ENCODE assay signal across 20 cellular contexts in genomic region chr20:64210661-64211369, GRCh38. TPM values are rescaled to one million over a fixed set of nuclear protein-coding genes. Genes with fewer than 3 reads are reported as not detected.
"Had no signal": no experiment of that assay in that cellular context is flagged by ENCODE, and none has a peak within 500 bp of the region (broad histone marks: within the 10 kb centered on the region; RNA-seq: fewer than 3 reads in every experiment).

No MANE protein-coding gene starts in this region.

- H3K36me3 ChIP-seq: esophagus squamous epithelium, heart left ventricle, sigmoid colon had no signal

- DNase-seq: activated CD4-positive, alpha-beta memory T cell treated with anti-CD3 and anti-CD28 coated beads, Interleukin-2, amount 10 ng/mL, durations not matched to agents 7 days and 5 days; activated CD4-positive, alpha-beta T cell treated with anti-CD3 and anti-CD28 coated beads, Interleukin-2, amount 10 ng/mL, durations not matched to agents 24 days and 14 days; activated gamma-delta T cell treated with Interleukin-2 at 50 U/mL for 16 hours; effector memory CD4-positive, alpha-beta T cell; esophagus squamous epithelium; heart left ventricle; left ventricle myocardium superior; midbrain; sigmoid colon; stimulated activated CD4-positive, alpha-beta T cell treated with anti-CD3 and anti-CD28 coated beads, Interleukin-2, amount 100 ng/mL, for 48 hours; stimulated activated CD8-positive, alpha-beta memory T cell treated with anti-CD3 and anti-CD28 coated beads, Interleukin-4, amount 100 ng/mL, for 48 hours; stimulated activated naive CD4-positive, alpha-beta T cell; T1000; testis had no signal

- H3K4me3 ChIP-seq: esophagus squamous epithelium, heart left ventricle, sigmoid colon, testis had no signal

- H3K27me3 ChIP-seq: heart left ventricle, sigmoid colon, testis had no signal

- H3K9me3 ChIP-seq: esophagus squamous epithelium, heart left ventricle, sigmoid colon, testis had no signal

- H3K27ac ChIP-seq: esophagus squamous epithelium, heart left ventricle, sigmoid colon, testis had no signal

RNA-seq across cellular contexts. Expression of gene MYT1, which starts 46.6 kb away (rescaled TPM):
- total RNA-seq: activated CD4-positive, alpha-beta memory T cell treated with anti-CD3 and anti-CD28 coated beads, Interleukin-2, amount 10 ng/mL, durations not matched to agents 7 days and 5 days; activated CD4-positive, alpha-beta T cell treated with anti-CD3 and anti-CD28 coated beads, Interleukin-2, amount 10 ng/mL, durations not matched to agents 24 days and 14 days; astrocyte; dermis microvascular lymphatic vessel endothelial cell; endothelial cell of umbilical vein; esophagus squamous epithelium; natural killer cell treated with Interleukin-12 subunit alpha and Interleukin-12 subunit beta and Interleukin-15 and Interleukin-18, amount 100 ng/mL, for 72 hours; omental fat pad; posterior vena cava had no signal
- polyA plus RNA-seq: endothelial cell of umbilical vein had no signal
